ENCODE assay signal across 21 cellular contexts in the genomic region with DNA sequence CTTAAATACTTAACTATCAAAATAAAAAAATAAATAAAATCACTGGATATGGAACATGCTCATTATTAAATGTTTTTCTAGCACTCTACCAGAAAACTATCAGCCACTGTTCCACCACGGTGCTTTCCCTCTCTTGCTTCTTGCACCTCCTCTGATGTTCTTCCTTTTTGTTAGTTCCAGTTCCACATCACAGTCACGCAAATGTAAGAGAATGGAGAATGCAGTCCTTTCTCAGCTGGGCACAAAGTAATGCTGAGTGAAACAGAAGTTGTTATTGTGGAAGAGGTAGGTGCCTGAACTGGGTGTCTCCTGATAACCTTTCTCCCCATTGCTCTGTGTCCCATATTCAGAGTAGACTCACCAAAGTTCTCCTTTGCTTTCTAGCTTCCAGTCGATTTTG.
A peak's percentile ranks its signal among the peaks of the same experiment; 100 is the strongest.
DNase-seq lines count a peak whose midpoint lies in the region; ATAC-seq and TF ChIP-seq lines count a peak whose summit lies in the region.
"Had no signal": no experiment of that assay in that cellular context is flagged by ENCODE, and none has a peak within 500 bp of the region (broad histone marks: within the 10 kb centered on the region; RNA-seq: fewer than 3 reads in every experiment).

No MANE protein-coding gene starts in this region.

- no peak overlapping the region for H4K91ac ChIP-seq in mesenchymal stem cell (ENCODE audit: low read length)

- H2BK12ac ChIP-seq in mesenchymal stem cell (ENCODE audit: low read length in 2 of 2) = no peak overlapping the region

- no peak overlapping the region for H2BK15ac ChIP-seq in mesenchymal stem cell (ENCODE audit: low read depth, poor library complexity, severe bottlenecking)

- H3K9me3 ChIP-seq in mesenchymal stem cell (ENCODE audit: control insufficient read depth, low read length) = peaks cover 3% of the 10 kb centered on the region
- peaks cover 3% of the 10 kb centered on the region for H3K9me3 ChIP-seq in mammary epithelial cell (replicated peaks; ENCODE audit: insufficient read depth, low read length)
- H3K9me3 ChIP-seq: ascending aorta, Peyer's patch, transverse colon had no signal

- dilution Hi-C loops in mammary epithelial cell (cut with HindIII; ENCODE audit: low sequenced_read_pairs) = loop anchor here (5.0 kb wide), 1 partner anchor 72 kb away; no protein-coding TSS in a partner anchor

- intact Hi-C loops in mammary epithelial cell (cut with micrococcal nuclease) = loop anchor here (1.0 to 5.0 kb wide), 3 partner anchors 122 to 205 kb away; no protein-coding TSS in a partner anchor

- no peak for DNase-seq in mesenchymal stem cell
- no peak for DNase-seq in globus pallidus (ENCODE audit: low spot score)
- no peak for DNase-seq in NCI-H2107 treated with DMSO at 0.1 percent for 48 hours (lab: John Stamatoyannopoulos, UW; ENCODE audit: unreplicated experiment)
- no peak for DNase-seq in amniotic stem cell (lab: John Stamatoyannopoulos, UW)
- DNase-seq in mammary epithelial cell = no peak
- DNase-seq: activated CD4-positive, alpha-beta T cell treated with anti-CD3 and anti-CD28 coated beads, Interleukin-2, amount 50 U/mL, for 1 hour; activated naive CD4-positive, alpha-beta T cell; activated T-cell treated with anti-CD3 and anti-CD28 coated beads for 4 hours; cerebellar nuclear complex; hippocampal formation; NCI-H1048; NCI-H2081; NCI-H69; Peyer's patch; stimulated activated naive B cell treated with anti-CD40 and anti-IgM and Interleukin-4, amounts not matched to agents 10 μg/mL and 1 μg/mL and 100 μg/mL, for 72 hours; transverse colon had no signal

- H3K4me1 ChIP-seq in mesenchymal stem cell (ENCODE audit: control insufficient read depth, insufficient read depth, low read depth, low read length) (peaks cover 1% of the 10 kb centered on the region), mammary epithelial cell (ENCODE audit: insufficient read depth, low read length) (peaks cover 12% of the 10 kb centered on the region)
- H3K4me1 ChIP-seq: ascending aorta, Peyer's patch had no signal

- CTCF ChIA-PET in mammary epithelial cell (lab: Charles Lee; ENCODE audit: low non-redundant PET) = interaction anchor here (0.8 kb wide), 1 partner anchor 205 kb away, joined by 4 read pairs; no protein-coding TSS in a partner anchor

- no peak overlapping the region for H2BK120ac ChIP-seq in mesenchymal stem cell (ENCODE audit: low read depth, low read length)

- H3K4me3 ChIP-seq in mesenchymal stem cell (ENCODE audit: insufficient read depth in 1 of 2, low read depth in 1 of 2, low read length in 2 of 2) = no peak overlapping the region
- H3K4me3 ChIP-seq in mammary epithelial cell (replicated peaks in 1 of 3; ENCODE audit: insufficient read depth in 1 of 3, low read depth in 2 of 3, low read length in 3 of 3) = no peak overlapping the region
- H3K4me3 ChIP-seq: ascending aorta, GM23338, Peyer's patch, transverse colon had no signal

- H3K27ac ChIP-seq in mesenchymal stem cell (ENCODE audit: low read length, poor library complexity, severe bottlenecking) (no peak overlapping the region), mammary epithelial cell (ENCODE audit: insufficient read depth, low read depth, low read length) (no peak overlapping the region)
- H3K27ac ChIP-seq: ascending aorta, Peyer's patch, transverse colon had no signal

- ATAC-seq in GM18868 (IDR thresholded peaks at IDR 0.05; ENCODE audit: unreplicated experiment) = peak; percentile 72
- peak; percentile 78 for ATAC-seq in GM21786 (IDR thresholded peaks at IDR 0.05; ENCODE audit: unreplicated experiment)
- ATAC-seq in HG03521 (IDR thresholded peaks at IDR 0.05; ENCODE audit: unreplicated experiment) = peak; percentile 67
- ATAC-seq: GM23338; stimulated activated naive B cell treated with anti-CD40 and anti-IgM and Interleukin-4, amounts not matched to agents 10 μg/mL and 1 μg/mL and 100 μg/mL, for 72 hours had no signal

- H3K27me3 ChIP-seq in mesenchymal stem cell (ENCODE audit: control insufficient read depth in 1 of 2, insufficient read depth in 1 of 2, low read length in 2 of 2) = no peaks in the 10 kb centered on the region
- no peaks in the 10 kb centered on the region for H3K27me3 ChIP-seq in mammary epithelial cell (ENCODE audit: insufficient read depth, low read length)
- H3K27me3 ChIP-seq: ascending aorta, Peyer's patch, transverse colon had no signal

- BruUV-seq in mammary epithelial cell (replicated peaks; lab: Mats Ljungman, UMichigan) = no TSS peak

- no peak overlapping the region for H4K8ac ChIP-seq in mesenchymal stem cell (ENCODE audit: low read length)

- H3K18ac ChIP-seq in mesenchymal stem cell (ENCODE audit: low read depth in 1 of 2, low read length in 2 of 2) = no peak overlapping the region

- no peaks in the 10 kb centered on the region for H4K20me1 ChIP-seq in mammary epithelial cell (ENCODE audit: insufficient read depth, low read length)

- no peak for TF ChIP-seq CTCF in mammary epithelial cell (conservative IDR thresholded peaks at IDR 0.05 in 1 of 2, IDR thresholded peaks at IDR 0.05 in 1 of 2; ENCODE audit: extremely low read depth in 1 of 2, insufficient read depth in 1 of 2, low read depth in 1 of 2, low read length in 2 of 2)

- in situ Hi-C loops in mammary epithelial cell (cut with MboI; ENCODE audit: low sequenced_read_pairs in 2 of 2) = no loop called here

- no peak overlapping the region for H3K14ac ChIP-seq in mesenchymal stem cell (ENCODE audit: low read length in 2 of 2)

- H3K79me2 ChIP-seq in mammary epithelial cell (ENCODE audit: insufficient read depth, low read length) = no peaks in the 10 kb centered on the region

- H2BK5ac ChIP-seq in mesenchymal stem cell (ENCODE audit: low read depth, low read length, poor library complexity, severe bottlenecking) = no peak overlapping the region

- H3K36me3 ChIP-seq in mesenchymal stem cell (ENCODE audit: control insufficient read depth in 1 of 2, insufficient read depth in 2 of 2, low read depth in 1 of 2, low read length in 2 of 2) (no peaks in the 10 kb centered on the region), mammary epithelial cell (ENCODE audit: insufficient read depth, low read length) (no peaks in the 10 kb centered on the region)
- H3K36me3 ChIP-seq: ascending aorta, Peyer's patch, transverse colon had no signal

- H3K23ac ChIP-seq in mesenchymal stem cell (ENCODE audit: low read length in 2 of 2) = no peak overlapping the region

- 54% methylated on average over 3 of the region's 3 CpGs for WGBS in mesenchymal stem cell
- 74% methylated on average over 3 of the region's 3 CpGs for WGBS in mammary epithelial cell (ENCODE audit: low coverage, missing lambda C conversion rate)

- H3K9ac ChIP-seq in mesenchymal stem cell (ENCODE audit: low read length) (peak overlapping the region; percentile 44), mammary epithelial cell (ENCODE audit: insufficient read depth, low read length) (no peak overlapping the region)

- H2AFZ ChIP-seq in mesenchymal stem cell (ENCODE audit: low read depth, low read length) = no peak overlapping the region
- no peak overlapping the region for H2AFZ ChIP-seq in mammary epithelial cell (ENCODE audit: low read depth, low read length)
- H2AFZ ChIP-seq: GM23338 had no signal

- no peaks in the 10 kb centered on the region for H3K79me1 ChIP-seq in mesenchymal stem cell (replicated peaks; ENCODE audit: low read length, poor library complexity, severe bottlenecking)

- H2AK5ac ChIP-seq in mesenchymal stem cell (ENCODE audit: low read length, severe bottlenecking) = no peak overlapping the region

- H3K4me2 ChIP-seq in mesenchymal stem cell (ENCODE audit: low read length, poor library complexity, severe bottlenecking) (no peak overlapping the region), mammary epithelial cell (ENCODE audit: insufficient read depth, low read depth, low read length) (no peak overlapping the region)
- H3K4me2 ChIP-seq: GM23338 had no signal

- H3K4ac ChIP-seq in mesenchymal stem cell (ENCODE audit: low read depth in 1 of 2, low read length in 2 of 2) = no peak overlapping the region
